Comparison of ENCODE assay signal across 1 cellular context in the genomic region with DNA sequence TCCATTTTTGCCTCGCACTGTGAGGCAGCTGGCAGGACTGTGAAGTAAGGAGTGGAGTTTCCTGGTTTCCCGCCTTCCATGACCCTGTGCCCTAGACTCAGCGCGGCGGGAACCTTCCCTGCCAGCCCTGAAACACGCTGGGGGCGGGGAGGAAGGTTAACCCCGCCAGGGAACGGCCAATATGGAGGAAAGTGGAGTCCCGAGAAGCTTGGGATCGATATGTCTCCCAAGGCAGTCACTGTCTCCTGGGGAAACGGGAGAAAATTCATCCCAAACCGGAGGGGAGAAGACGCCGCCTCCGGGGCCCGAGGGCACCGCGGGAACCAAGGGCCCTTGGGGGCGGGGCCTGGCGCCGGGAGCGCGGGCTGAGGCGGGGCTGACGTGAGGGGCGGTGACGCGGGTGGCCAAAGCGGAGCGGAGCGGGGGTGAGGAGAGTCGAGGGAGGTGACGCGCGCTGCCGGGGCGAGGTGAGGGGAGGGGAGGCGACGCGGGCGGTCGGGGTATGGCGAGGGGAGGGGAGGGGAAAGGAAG.
TF ChIP-seq lines count a peak whose summit lies in the region.

A gene with protein sequence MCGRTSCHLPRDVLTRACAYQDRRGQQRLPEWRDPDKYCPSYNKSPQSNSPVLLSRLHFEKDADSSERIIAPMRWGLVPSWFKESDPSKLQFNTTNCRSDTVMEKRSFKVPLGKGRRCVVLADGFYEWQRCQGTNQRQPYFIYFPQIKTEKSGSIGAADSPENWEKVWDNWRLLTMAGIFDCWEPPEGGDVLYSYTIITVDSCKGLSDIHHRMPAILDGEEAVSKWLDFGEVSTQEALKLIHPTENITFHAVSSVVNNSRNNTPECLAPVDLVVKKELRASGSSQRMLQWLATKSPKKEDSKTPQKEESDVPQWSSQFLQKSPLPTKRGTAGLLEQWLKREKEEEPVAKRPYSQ (plus strand): TSS at position 432 of the 531 bp plus-strand sequence. CDS start 863 bp downstream, outside the sequence.

TF ChIP-seq in HepG2, 621 proteins besides CTCF, POLR2A, EP300 and RAD21 (continued from another document and continues in another):
- TF ChIP-seq, protein P1, sequence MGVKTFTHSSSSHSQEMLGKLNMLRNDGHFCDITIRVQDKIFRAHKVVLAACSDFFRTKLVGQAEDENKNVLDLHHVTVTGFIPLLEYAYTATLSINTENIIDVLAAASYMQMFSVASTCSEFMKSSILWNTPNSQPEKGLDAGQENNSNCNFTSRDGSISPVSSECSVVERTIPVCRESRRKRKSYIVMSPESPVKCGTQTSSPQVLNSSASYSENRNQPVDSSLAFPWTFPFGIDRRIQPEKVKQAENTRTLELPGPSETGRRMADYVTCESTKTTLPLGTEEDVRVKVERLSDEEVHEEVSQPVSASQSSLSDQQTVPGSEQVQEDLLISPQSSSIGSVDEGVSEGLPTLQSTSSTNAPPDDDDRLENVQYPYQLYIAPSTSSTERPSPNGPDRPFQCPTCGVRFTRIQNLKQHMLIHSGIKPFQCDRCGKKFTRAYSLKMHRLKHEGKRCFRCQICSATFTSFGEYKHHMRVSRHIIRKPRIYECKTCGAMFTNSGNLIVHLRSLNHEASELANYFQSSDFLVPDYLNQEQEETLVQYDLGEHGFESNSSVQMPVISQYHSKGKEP (CRISPR knock-in tag; IDR thresholded peaks at IDR 0.05), result no peak
- TF ChIP-seq PLRG1 (conservative IDR thresholded peaks at IDR 0.05) (no peak), MEIS1 (CRISPR knock-in tag; IDR thresholded peaks at IDR 0.05; ENCODE audit: borderline replicate concordance) (no peak), SKI (IDR thresholded peaks at IDR 0.05; ENCODE audit: partially characterized antibody) (no peak), ZC3H13 (CRISPR knock-in tag; IDR thresholded peaks at IDR 0.05) (peak; percentile 78), TAF15 (IDR thresholded peaks at IDR 0.05; ENCODE audit: low read depth, low read length, poor library complexity, severe bottlenecking) (no peak), FOSL1 (CRISPR knock-in tag; IDR thresholded peaks at IDR 0.05; ENCODE audit: borderline replicate concordance) (no peak), HNRNPUL1 (IDR thresholded peaks at IDR 0.05; ENCODE audit: low read depth, low read length) (no peak), ZNF282 (IDR thresholded peaks at IDR 0.05; ENCODE audit: partially characterized antibody) (no peak), SOX6 (IDR thresholded peaks at IDR 0.05) (no peak), SOX6 (CRISPR knock-in tag; IDR thresholded peaks at IDR 0.05) (no peak), STAT5B (CRISPR knock-in tag; IDR thresholded peaks at IDR 0.05) (no peak), ZNF850 (CRISPR knock-in tag; conservative IDR thresholded peaks at IDR 0.05) (no peak), ZNF460 (CRISPR knock-in tag; IDR thresholded peaks at IDR 0.05; ENCODE audit: borderline replicate concordance) (no peak), ARNT (IDR thresholded peaks at IDR 0.05) (no peak), ZNF749 (CRISPR knock-in tag; IDR thresholded peaks at IDR 0.05; ENCODE audit: borderline replicate concordance) (no peak), ZNF143 (CRISPR knock-in tag; IDR thresholded peaks at IDR 0.05) (0 out of 2 replicates have a peak, but pooled peaks have one; percentile 13), TBX2 (CRISPR knock-in tag; IDR thresholded peaks at IDR 0.05; ENCODE audit: borderline replicate concordance) (peak; percentile 26; the same call in 1 of the 2 replicates), JUN (CRISPR knock-in tag; IDR thresholded peaks at IDR 0.05) (no peak), ZSCAN9 (CRISPR knock-in tag; IDR thresholded peaks at IDR 0.05; ENCODE audit: borderline replicate concordance) (no peak), ZEB1 (IDR thresholded peaks at IDR 0.05; ENCODE audit: insufficient replicate concordance, low read depth) (no peak), CEBPG (CRISPR knock-in tag; IDR thresholded peaks at IDR 0.05) (no peak), XBP1 (CRISPR knock-in tag; IDR thresholded peaks at IDR 0.05) (no peak), DNMT3B (CRISPR knock-in tag; conservative IDR thresholded peaks at IDR 0.05) (no peak), ZNF543 (CRISPR knock-in tag; IDR thresholded peaks at IDR 0.05) (no peak)
- TF ChIP-seq, protein P2, sequence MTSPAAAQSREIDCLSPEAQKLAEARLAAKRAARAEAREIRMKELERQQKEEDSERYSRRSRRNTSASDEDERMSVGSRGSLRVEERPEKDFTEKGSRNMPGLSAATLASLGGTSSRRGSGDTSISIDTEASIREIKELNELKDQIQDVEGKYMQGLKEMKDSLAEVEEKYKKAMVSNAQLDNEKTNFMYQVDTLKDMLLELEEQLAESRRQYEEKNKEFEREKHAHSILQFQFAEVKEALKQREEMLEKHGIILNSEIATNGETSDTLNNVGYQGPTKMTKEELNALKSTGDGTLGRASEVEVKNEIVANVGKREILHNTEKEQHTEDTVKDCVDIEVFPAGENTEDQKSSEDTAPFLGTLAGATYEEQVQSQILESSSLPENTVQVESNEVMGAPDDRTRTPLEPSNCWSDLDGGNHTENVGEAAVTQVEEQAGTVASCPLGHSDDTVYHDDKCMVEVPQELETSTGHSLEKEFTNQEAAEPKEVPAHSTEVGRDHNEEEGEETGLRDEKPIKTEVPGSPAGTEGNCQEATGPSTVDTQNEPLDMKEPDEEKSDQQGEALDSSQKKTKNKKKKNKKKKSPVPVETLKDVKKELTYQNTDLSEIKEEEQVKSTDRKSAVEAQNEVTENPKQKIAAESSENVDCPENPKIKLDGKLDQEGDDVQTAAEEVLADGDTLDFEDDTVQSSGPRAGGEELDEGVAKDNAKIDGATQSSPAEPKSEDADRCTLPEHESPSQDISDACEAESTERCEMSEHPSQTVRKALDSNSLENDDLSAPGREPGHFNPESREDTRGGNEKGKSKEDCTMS (CRISPR knock-in tag; conservative IDR thresholded peaks at IDR 0.05), result no peak
- TF ChIP-seq, protein P3, sequence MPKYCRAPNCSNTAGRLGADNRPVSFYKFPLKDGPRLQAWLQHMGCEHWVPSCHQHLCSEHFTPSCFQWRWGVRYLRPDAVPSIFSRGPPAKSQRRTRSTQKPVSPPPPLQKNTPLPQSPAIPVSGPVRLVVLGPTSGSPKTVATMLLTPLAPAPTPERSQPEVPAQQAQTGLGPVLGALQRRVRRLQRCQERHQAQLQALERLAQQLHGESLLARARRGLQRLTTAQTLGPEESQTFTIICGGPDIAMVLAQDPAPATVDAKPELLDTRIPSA (CRISPR knock-in tag; IDR thresholded peaks at IDR 0.05; ENCODE audit: borderline replicate concordance), result no peak
- TF ChIP-seq, protein P4, sequence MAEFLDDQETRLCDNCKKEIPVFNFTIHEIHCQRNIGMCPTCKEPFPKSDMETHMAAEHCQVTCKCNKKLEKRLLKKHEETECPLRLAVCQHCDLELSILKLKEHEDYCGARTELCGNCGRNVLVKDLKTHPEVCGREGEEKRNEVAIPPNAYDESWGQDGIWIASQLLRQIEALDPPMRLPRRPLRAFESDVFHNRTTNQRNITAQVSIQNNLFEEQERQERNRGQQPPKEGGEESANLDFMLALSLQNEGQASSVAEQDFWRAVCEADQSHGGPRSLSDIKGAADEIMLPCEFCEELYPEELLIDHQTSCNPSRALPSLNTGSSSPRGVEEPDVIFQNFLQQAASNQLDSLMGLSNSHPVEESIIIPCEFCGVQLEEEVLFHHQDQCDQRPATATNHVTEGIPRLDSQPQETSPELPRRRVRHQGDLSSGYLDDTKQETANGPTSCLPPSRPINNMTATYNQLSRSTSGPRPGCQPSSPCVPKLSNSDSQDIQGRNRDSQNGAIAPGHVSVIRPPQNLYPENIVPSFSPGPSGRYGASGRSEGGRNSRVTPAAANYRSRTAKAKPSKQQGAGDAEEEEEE (CRISPR knock-in tag; IDR thresholded peaks at IDR 0.05; ENCODE audit: borderline replicate concordance), result no peak
- TF ChIP-seq, protein P5, sequence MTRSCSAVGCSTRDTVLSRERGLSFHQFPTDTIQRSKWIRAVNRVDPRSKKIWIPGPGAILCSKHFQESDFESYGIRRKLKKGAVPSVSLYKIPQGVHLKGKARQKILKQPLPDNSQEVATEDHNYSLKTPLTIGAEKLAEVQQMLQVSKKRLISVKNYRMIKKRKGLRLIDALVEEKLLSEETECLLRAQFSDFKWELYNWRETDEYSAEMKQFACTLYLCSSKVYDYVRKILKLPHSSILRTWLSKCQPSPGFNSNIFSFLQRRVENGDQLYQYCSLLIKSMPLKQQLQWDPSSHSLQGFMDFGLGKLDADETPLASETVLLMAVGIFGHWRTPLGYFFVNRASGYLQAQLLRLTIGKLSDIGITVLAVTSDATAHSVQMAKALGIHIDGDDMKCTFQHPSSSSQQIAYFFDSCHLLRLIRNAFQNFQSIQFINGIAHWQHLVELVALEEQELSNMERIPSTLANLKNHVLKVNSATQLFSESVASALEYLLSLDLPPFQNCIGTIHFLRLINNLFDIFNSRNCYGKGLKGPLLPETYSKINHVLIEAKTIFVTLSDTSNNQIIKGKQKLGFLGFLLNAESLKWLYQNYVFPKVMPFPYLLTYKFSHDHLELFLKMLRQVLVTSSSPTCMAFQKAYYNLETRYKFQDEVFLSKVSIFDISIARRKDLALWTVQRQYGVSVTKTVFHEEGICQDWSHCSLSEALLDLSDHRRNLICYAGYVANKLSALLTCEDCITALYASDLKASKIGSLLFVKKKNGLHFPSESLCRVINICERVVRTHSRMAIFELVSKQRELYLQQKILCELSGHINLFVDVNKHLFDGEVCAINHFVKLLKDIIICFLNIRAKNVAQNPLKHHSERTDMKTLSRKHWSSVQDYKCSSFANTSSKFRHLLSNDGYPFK (CRISPR knock-in tag; IDR thresholded peaks at IDR 0.05; ENCODE audit: borderline replicate concordance), result no peak
- TF ChIP-seq, protein P6, sequence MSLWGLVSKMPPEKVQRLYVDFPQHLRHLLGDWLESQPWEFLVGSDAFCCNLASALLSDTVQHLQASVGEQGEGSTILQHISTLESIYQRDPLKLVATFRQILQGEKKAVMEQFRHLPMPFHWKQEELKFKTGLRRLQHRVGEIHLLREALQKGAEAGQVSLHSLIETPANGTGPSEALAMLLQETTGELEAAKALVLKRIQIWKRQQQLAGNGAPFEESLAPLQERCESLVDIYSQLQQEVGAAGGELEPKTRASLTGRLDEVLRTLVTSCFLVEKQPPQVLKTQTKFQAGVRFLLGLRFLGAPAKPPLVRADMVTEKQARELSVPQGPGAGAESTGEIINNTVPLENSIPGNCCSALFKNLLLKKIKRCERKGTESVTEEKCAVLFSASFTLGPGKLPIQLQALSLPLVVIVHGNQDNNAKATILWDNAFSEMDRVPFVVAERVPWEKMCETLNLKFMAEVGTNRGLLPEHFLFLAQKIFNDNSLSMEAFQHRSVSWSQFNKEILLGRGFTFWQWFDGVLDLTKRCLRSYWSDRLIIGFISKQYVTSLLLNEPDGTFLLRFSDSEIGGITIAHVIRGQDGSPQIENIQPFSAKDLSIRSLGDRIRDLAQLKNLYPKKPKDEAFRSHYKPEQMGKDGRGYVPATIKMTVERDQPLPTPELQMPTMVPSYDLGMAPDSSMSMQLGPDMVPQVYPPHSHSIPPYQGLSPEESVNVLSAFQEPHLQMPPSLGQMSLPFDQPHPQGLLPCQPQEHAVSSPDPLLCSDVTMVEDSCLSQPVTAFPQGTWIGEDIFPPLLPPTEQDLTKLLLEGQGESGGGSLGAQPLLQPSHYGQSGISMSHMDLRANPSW (CRISPR knock-in tag; IDR thresholded peaks at IDR 0.05; ENCODE audit: borderline replicate concordance), result no peak
- TF ChIP-seq, protein P7, sequence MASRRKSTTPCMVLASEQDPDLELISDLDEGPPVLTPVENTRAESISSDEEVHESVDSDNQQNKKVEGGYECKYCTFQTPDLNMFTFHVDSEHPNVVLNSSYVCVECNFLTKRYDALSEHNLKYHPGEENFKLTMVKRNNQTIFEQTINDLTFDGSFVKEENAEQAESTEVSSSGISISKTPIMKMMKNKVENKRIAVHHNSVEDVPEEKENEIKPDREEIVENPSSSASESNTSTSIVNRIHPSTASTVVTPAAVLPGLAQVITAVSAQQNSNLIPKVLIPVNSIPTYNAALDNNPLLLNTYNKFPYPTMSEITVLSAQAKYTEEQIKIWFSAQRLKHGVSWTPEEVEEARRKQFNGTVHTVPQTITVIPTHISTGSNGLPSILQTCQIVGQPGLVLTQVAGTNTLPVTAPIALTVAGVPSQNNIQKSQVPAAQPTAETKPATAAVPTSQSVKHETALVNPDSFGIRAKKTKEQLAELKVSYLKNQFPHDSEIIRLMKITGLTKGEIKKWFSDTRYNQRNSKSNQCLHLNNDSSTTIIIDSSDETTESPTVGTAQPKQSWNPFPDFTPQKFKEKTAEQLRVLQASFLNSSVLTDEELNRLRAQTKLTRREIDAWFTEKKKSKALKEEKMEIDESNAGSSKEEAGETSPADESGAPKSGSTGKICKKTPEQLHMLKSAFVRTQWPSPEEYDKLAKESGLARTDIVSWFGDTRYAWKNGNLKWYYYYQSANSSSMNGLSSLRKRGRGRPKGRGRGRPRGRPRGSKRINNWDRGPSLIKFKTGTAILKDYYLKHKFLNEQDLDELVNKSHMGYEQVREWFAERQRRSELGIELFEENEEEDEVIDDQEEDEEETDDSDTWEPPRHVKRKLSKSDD (CRISPR knock-in tag; IDR thresholded peaks at IDR 0.05; ENCODE audit: low read depth), result no peak
- TF ChIP-seq, protein P8, sequence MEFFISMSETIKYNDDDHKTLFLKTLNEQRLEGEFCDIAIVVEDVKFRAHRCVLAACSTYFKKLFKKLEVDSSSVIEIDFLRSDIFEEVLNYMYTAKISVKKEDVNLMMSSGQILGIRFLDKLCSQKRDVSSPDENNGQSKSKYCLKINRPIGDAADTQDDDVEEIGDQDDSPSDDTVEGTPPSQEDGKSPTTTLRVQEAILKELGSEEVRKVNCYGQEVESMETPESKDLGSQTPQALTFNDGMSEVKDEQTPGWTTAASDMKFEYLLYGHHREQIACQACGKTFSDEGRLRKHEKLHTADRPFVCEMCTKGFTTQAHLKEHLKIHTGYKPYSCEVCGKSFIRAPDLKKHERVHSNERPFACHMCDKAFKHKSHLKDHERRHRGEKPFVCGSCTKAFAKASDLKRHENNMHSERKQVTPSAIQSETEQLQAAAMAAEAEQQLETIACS (CRISPR knock-in tag; IDR thresholded peaks at IDR 0.05), result peak; percentile 46; the same call in 1 of the 2 replicates
- TF ChIP-seq, protein P9, sequence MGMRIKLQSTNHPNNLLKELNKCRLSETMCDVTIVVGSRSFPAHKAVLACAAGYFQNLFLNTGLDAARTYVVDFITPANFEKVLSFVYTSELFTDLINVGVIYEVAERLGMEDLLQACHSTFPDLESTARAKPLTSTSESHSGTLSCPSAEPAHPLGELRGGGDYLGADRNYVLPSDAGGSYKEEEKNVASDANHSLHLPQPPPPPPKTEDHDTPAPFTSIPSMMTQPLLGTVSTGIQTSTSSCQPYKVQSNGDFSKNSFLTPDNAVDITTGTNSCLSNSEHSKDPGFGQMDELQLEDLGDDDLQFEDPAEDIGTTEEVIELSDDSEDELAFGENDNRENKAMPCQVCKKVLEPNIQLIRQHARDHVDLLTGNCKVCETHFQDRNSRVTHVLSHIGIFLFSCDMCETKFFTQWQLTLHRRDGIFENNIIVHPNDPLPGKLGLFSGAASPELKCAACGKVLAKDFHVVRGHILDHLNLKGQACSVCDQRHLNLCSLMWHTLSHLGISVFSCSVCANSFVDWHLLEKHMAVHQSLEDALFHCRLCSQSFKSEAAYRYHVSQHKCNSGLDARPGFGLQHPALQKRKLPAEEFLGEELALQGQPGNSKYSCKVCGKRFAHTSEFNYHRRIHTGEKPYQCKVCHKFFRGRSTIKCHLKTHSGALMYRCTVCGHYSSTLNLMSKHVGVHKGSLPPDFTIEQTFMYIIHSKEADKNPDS (CRISPR knock-in tag; IDR thresholded peaks at IDR 0.05), result no peak
